17 cellular contexts compared by ENCODE assay signal in genomic region chr6:104959453-104959858, GRCh38. TPM values are rescaled to one million over a fixed set of nuclear protein-coding genes. Genes with fewer than 3 reads are reported as not detected.
DNase-seq lines count a peak whose midpoint lies in the region; ATAC-seq, FAIRE-seq and TF ChIP-seq lines count a peak whose summit lies in the region.
"Had no signal": no experiment of that assay in that cellular context is flagged by ENCODE, and none has a peak within 500 bp of the region (broad histone marks: within the 10 kb centered on the region; RNA-seq: fewer than 3 reads in every experiment).

No MANE protein-coding gene starts in this region.

- FAIRE-seq in K562 (lab: Jason Lieb, UNC) = peak; percentile 65

- TF ChIP-seq EP300 in K562 (IDR thresholded peaks at IDR 0.05; ENCODE audit: low read length) = no peak

- peak overlapping the region; percentile 59 for H2AFZ ChIP-seq in DND-41 (ENCODE audit: low read depth, low read length)
- 0 out of 2 replicates have a peak overlapping the region, but pooled peaks have one; percentile 41 for H2AFZ ChIP-seq in K562 (ENCODE audit: low read depth, low read length)
- no peak overlapping the region for H2AFZ ChIP-seq in MM.1S (ENCODE audit: low read length)

- H3K4me3 ChIP-seq in DND-41 (ENCODE audit: low read depth in 1 of 2, low read length in 2 of 2) = peak overlapping the region; percentile 33 to 56
- H3K4me3 ChIP-seq in K562 = peak overlapping the region; percentile 56
- H3K4me3 ChIP-seq in thyroid gland (replicated peaks in 1 of 3) = no peak overlapping the region
- no peak overlapping the region for H3K4me3 ChIP-seq in esophagus squamous epithelium
- no peak overlapping the region for H3K4me3 ChIP-seq in MM.1S (ENCODE audit: low read length)
- H3K4me3 ChIP-seq: heart right ventricle, stomach had no signal

- TF ChIP-seq CTCF in DND-41 (IDR thresholded peaks at IDR 0.05; ENCODE audit: borderline replicate concordance, extremely low read depth, low read length, poor library complexity, severe bottlenecking) = no peak
- no peak for TF ChIP-seq CTCF in K562 (IDR thresholded peaks at IDR 0.05 in 2 of 3, conservative IDR thresholded peaks at IDR 0.05 in 1 of 3; ENCODE audit: insufficient read depth in 2 of 3, low read depth in 1 of 3, low read length in 3 of 3)
- TF ChIP-seq CTCF in nephron progenitor cell (IDR thresholded peaks at IDR 0.05) = no peak
- no peak for TF ChIP-seq CTCF in thyroid gland (IDR thresholded peaks at IDR 0.05)
- no peak for TF ChIP-seq CTCF in esophagus squamous epithelium (IDR thresholded peaks at IDR 0.05)
- no peak for TF ChIP-seq CTCF in MM.1S (IDR thresholded peaks at IDR 0.05; ENCODE audit: low read length)

- H3K4me2 ChIP-seq in DND-41 (ENCODE audit: insufficient read depth, low read length) (peak overlapping the region; percentile 66), K562 (ENCODE audit: insufficient read depth, low read length) (peak overlapping the region; percentile 79), MM.1S (ENCODE audit: low read depth, low read length) (no peak overlapping the region)

- H3K9me3 ChIP-seq in DND-41 (ENCODE audit: insufficient read depth, low read length, severe bottlenecking) = no peaks in the 10 kb centered on the region
- H3K9me3 ChIP-seq in KOPT-K1 (ENCODE audit: insufficient read depth, low read length, poor library complexity, severe bottlenecking) = no peaks in the 10 kb centered on the region
- H3K9me3 ChIP-seq in K562 (replicated peaks; ENCODE audit: control insufficient read depth, insufficient read depth, low read depth, low read length) = no peaks in the 10 kb centered on the region
- H3K9me3 ChIP-seq in thyroid gland = no peaks in the 10 kb centered on the region
- H3K9me3 ChIP-seq in esophagus squamous epithelium = no peaks in the 10 kb centered on the region
- no peaks in the 10 kb centered on the region for H3K9me3 ChIP-seq in MM.1S (replicated peaks; ENCODE audit: insufficient read depth, low read length)
- H3K9me3 ChIP-seq: heart right ventricle had no signal

- H3K4me1 ChIP-seq in DND-41 (ENCODE audit: insufficient read depth, low read length) (peaks cover 89% of the 10 kb centered on the region), K562 (replicated peaks in 1 of 2; ENCODE audit: control insufficient read depth in 2 of 2, insufficient read depth in 2 of 2, low read length in 2 of 2) (no peaks in the 10 kb centered on the region), thyroid gland (peaks cover 7 to 8% of the 10 kb centered on the region in 2 donors), esophagus squamous epithelium (peaks cover 0 to 10% (median 0%) of the 10 kb centered on the region in 3 donors), MM.1S (ENCODE audit: low read length) (no peaks in the 10 kb centered on the region)

- BruUV-seq in K562 (replicated peaks; lab: Mats Ljungman, UMichigan) = no TSS peak

- H3K9me2 ChIP-seq in MM.1S (replicated peaks; ENCODE audit: insufficient read depth, low read length) = no peaks in the 10 kb centered on the region

- CTCF ChIA-PET in K562 (lab: Yijun Ruan, JAX; ENCODE audit: low intra/inter-chr PET ratio) = no interaction called here

- ATAC-seq in DND-41 (ENCODE audit: insufficient read depth, low read depth) = 0 out of 3 replicates have a peak, but pooled peaks have one; percentile 15
- peak; percentile 59 for ATAC-seq in K562
- ATAC-seq: esophagus mucosa, heart right ventricle, left cardiac atrium had no signal

- H3K36me3 ChIP-seq in DND-41 (ENCODE audit: insufficient read depth, low read length) (no peaks in the 10 kb centered on the region), KOPT-K1 (ENCODE audit: insufficient read depth, low read length) (peaks cover 18% of the 10 kb centered on the region), K562 (ENCODE audit: control insufficient read depth, insufficient read depth, low read length) (peaks cover 21% of the 10 kb centered on the region; the same call in 1 of the 3 replicates), thyroid gland (no peaks in the 10 kb centered on the region), esophagus squamous epithelium (no peaks in the 10 kb centered on the region), MM.1S (replicated peaks; ENCODE audit: insufficient read depth, low read length) (no peaks in the 10 kb centered on the region)
- H3K36me3 ChIP-seq: heart right ventricle, stomach had no signal

- no peaks in the 10 kb centered on the region for H3F3A ChIP-seq in MM.1S (ENCODE audit: insufficient read depth, low read length)

- no peak for TF ChIP-seq RAD21 in K562 (CRISPR knock-in tag; conservative IDR thresholded peaks at IDR 0.05 in 1 of 2, IDR thresholded peaks at IDR 0.05 in 1 of 2)

- H4K20me1 ChIP-seq in DND-41 (ENCODE audit: insufficient read depth, low read length) (no peaks in the 10 kb centered on the region), K562 (replicated peaks; ENCODE audit: control insufficient read depth, insufficient read depth, low read length) (no peaks in the 10 kb centered on the region), MM.1S (ENCODE audit: insufficient read depth, low read length) (no peaks in the 10 kb centered on the region)

- peaks cover 46% of the 10 kb centered on the region for H3K79me2 ChIP-seq in DND-41 (ENCODE audit: insufficient read depth, low read length)
- H3K79me2 ChIP-seq in K562 (ENCODE audit: control insufficient read depth, insufficient read depth, low read length) = peaks cover 82% of the 10 kb centered on the region
- H3K79me2 ChIP-seq in MM.1S (ENCODE audit: low read length) = no peaks in the 10 kb centered on the region

- POLR2A ChIA-PET in K562 (lab: Yijun Ruan, JAX) = interaction anchor here (0.6 to 6.2 kb wide), 6 partner anchors 8 to 135 kb away, joined by 3 to 67 read pairs (median 4); no protein-coding TSS in a partner anchor

- H3K9ac ChIP-seq in DND-41 (ENCODE audit: low read depth, low read length) = peak overlapping the region; percentile 65
- H3K9ac ChIP-seq in K562 (ENCODE audit: insufficient read depth in 1 of 2, low read depth in 2 of 2, low read length in 2 of 2) = peak overlapping the region; percentile 53 to 97; a peak in 3 of 4 replicates
- H3K9ac ChIP-seq in MM.1S (ENCODE audit: low read length) = no peak overlapping the region

- H3K27me3 Mint-ChIP-seq in nephron progenitor cell (ENCODE audit: low read depth, poor library complexity) = no peaks in the 10 kb centered on the region

- peak overlapping the region; percentile 99 for H3K4me3 Mint-ChIP-seq in nephron progenitor cell
- H3K4me3 Mint-ChIP-seq: activated naive CD4-positive, alpha-beta T cell treated with anti-CD3 and anti-CD28 coated beads for 36 hours; T-helper 2 cell treated with Interferon-gamma antibody and Interleukin-4, amounts not matched to agents 5 μg/mL and 100 μg/mL, for 36 hours had no signal

- H3K9me3 Mint-ChIP-seq in nephron progenitor cell = no peaks in the 10 kb centered on the region
- H3K9me3 Mint-ChIP-seq: activated naive CD4-positive, alpha-beta T cell treated with anti-CD3 and anti-CD28 coated beads for 36 hours; T-helper 2 cell treated with Interferon-gamma antibody and Interleukin-4, amounts not matched to agents 5 μg/mL and 100 μg/mL, for 36 hours had no signal

- no peaks in the 10 kb centered on the region for H3K27me3 ChIP-seq in DND-41 (ENCODE audit: insufficient read depth, low read length, poor library complexity)
- no peaks in the 10 kb centered on the region for H3K27me3 ChIP-seq in K562 (ENCODE audit: control insufficient read depth in 2 of 2, insufficient read depth in 2 of 2, low read length in 2 of 2)
- peaks cover 19% of the 10 kb centered on the region for H3K27me3 ChIP-seq in thyroid gland
- H3K27me3 ChIP-seq in esophagus squamous epithelium = peaks cover 0 to 69% (median 28%) of the 10 kb centered on the region in 4 donors
- H3K27me3 ChIP-seq in MM.1S (replicated peaks; ENCODE audit: insufficient read depth, low read length) = no peaks in the 10 kb centered on the region

- DNase-seq in DND-41 = no peak
- peak in 1 of 4 experiments; percentile 58 for DNase-seq in K562 (ENCODE audit: extremely low read depth in 1 of 4, low spot score in 3 of 4)
- DNase-seq in nephron progenitor cell = no peak
- no peak for DNase-seq in thyroid gland
- no peak for DNase-seq in esophagus squamous epithelium (lab: John Stamatoyannopoulos, UW)
- no peak for DNase-seq in NOMO-1 treated with dmso at 0.1 percent for 144 hours (lab: John Stamatoyannopoulos, UW; ENCODE audit: unreplicated experiment)
- DNase-seq in MM.1S = no peak
- DNase-seq: activated CD8-positive, alpha-beta memory T cell treated with anti-CD3 and anti-CD28 coated beads, Interleukin-2, amount 50 U/mL, for 48 hours; activated naive CD4-positive, alpha-beta T cell treated with anti-CD3 and anti-CD28 coated beads for 36 hours; AML-193; heart right ventricle; left cardiac atrium; Right ventricle myocardium superior; stomach had no signal

- intact Hi-C loops in K562 (cut with micrococcal nuclease) (loop anchor here (5.0 kb wide), 2 partner anchors 38 to 443 kb away; partner anchors contain the start of gene PREP), thyroid gland (cut with DNase I) (no loop called here), esophagus squamous epithelium (cut with DNase I) (no loop called here)

- peak overlapping the region; percentile 8 for H3K27ac Mint-ChIP-seq in nephron progenitor cell
- H3K27ac Mint-ChIP-seq: activated naive CD4-positive, alpha-beta T cell treated with anti-CD3 and anti-CD28 coated beads for 36 hours; T-helper 2 cell treated with Interferon-gamma antibody and Interleukin-4, amounts not matched to agents 5 μg/mL and 100 μg/mL, for 36 hours had no signal

- peaks cover 27% of the 10 kb centered on the region for H3K4me1 Mint-ChIP-seq in nephron progenitor cell

- H3K9me1 ChIP-seq in K562 (ENCODE audit: control insufficient read depth, insufficient read depth, low read length) = no peaks in the 10 kb centered on the region

- peak overlapping the region; percentile 96 for H3K27ac ChIP-seq in DND-41 (ENCODE audit: low read length)
- peak overlapping the region; percentile 98 for H3K27ac ChIP-seq in KOPT-K1 (ENCODE audit: low read depth, low read length, poor library complexity, severe bottlenecking)
- peak overlapping the region; percentile 98 for H3K27ac ChIP-seq in K562 (ENCODE audit: extremely low read depth, low read depth, low read length)
- H3K27ac ChIP-seq in thyroid gland = no peak overlapping the region
- H3K27ac ChIP-seq in esophagus squamous epithelium = no peak overlapping the region
- no peak overlapping the region for H3K27ac ChIP-seq in MM.1S (ENCODE audit: low read length)
- H3K27ac ChIP-seq: heart right ventricle, stomach had no signal

- TF ChIP-seq POLR2A in K562 (conservative IDR thresholded peaks at IDR 0.05) (no peak), thyroid gland (IDR thresholded peaks at IDR 0.05) (no peak), esophagus squamous epithelium (IDR thresholded peaks at IDR 0.05) (no peak)

- in situ Hi-C loops in K562 (cut with MboI) = no loop called here

- H3K36me3 Mint-ChIP-seq in nephron progenitor cell (ENCODE audit: low read depth) = peaks cover 31% of the 10 kb centered on the region

RNA-seq across cellular contexts. Expression of gene LIN28B, which starts 2.5 kb away (rescaled TPM):
- total RNA-seq in K562 (2011; cell fraction: chromatin; rRNA removed; ENCODE audit: low replicate concordance) = 5.2 and 15.0 TPM in 2 replicates
- total RNA-seq in K562 (2011; cell fraction: nucleolus; rRNA removed) = 3.5 and 6.6 TPM in 2 replicates
- 10.7 and 20.8 TPM in 2 replicates for total RNA-seq in K562 (2011; cell fraction: nucleoplasm; rRNA removed)
- total RNA-seq in K562 (2014; rRNA removed) (42.1 and 42.8 TPM in 2 replicates), K562 (2014; rRNA removed; fragmentation: Illumina TruSeq; extraction: Trizol) (77.3 and 85.4 TPM in 2 replicates), K562 (2015; rRNA removed; fragmentation: Illumina TruSeq; extraction: Trizol) (70.4 and 77.0 TPM in 2 replicates), K562 (2021) (50.5 and 52.7 TPM in 2 replicates), thyroid gland (under 1 TPM in 1 of 4 donors, not detected in 3; 0.24 TPM), esophagus squamous epithelium (not detected)
- polyA plus RNA-seq in K562 (2011; rRNA removed) (25.5 and 36.3 TPM in 2 replicates), K562 (2014; fragmentation: Illumina TruSeq; extraction: Trizol) (45.0 and 56.4 TPM in 2 replicates), K562 (2014; fragmentation: Nextera tagmentation; extraction: Ambion mirVana) (10 to 100 TPM; 20.9 to 29.9 TPM), K562 (2014; rRNA removed) (25.8 and 27.6 TPM in 2 replicates)
- polyA plus RNA-seq in K562 (2011; cell fraction: cytosol; rRNA removed) = 7.4 and 15.1 TPM in 2 replicates
- 7.3 and 10.4 TPM in 2 replicates for polyA plus RNA-seq in K562 (2011; cell fraction: nucleus; rRNA removed)
- 25.1 and 34.8 TPM in 2 replicates for polyA plus RNA-seq in K562 (2012)
- 51.8 and 54.2 TPM in 2 replicates for polyA minus RNA-seq in K562 (2011; rRNA and poly(A)+ RNA removed)
- 20.6 and 29.0 TPM in 2 replicates for polyA minus RNA-seq in K562 (2011; cell fraction: cytosol; rRNA and poly(A)+ RNA removed)
- polyA minus RNA-seq in K562 (2011; cell fraction: nucleus; rRNA and poly(A)+ RNA removed) = 6.1 and 12.8 TPM in 2 replicates
- total RNA-seq: activated naive CD4-positive, alpha-beta T cell treated with anti-CD3 and anti-CD28 coated beads for 36 hours; esophagus mucosa; heart right ventricle; left cardiac atrium; Right ventricle myocardium superior; stomach had no signal
- polyA plus RNA-seq: heart right ventricle, stomach had no signal

Comparison
In these comparisons a context has a peak if more than half of its experiments do, and no peak if none do; other contexts are left out.
1. H3K27ac ChIP-seq: peak in DND-41 (single experiment), KOPT-K1 (single experiment) and K562 (single experiment); none in thyroid gland (0 of 3), esophagus squamous epithelium (0 of 4) and MM.1S (single experiment).
2. H3K4me3 ChIP-seq: peak in DND-41 (2 of 2) and K562 (single experiment); none in thyroid gland (0 of 3), esophagus squamous epithelium (0 of 4) and MM.1S (single experiment).